ENCODE assay signal across 9 cellular contexts in the genomic region with DNA sequence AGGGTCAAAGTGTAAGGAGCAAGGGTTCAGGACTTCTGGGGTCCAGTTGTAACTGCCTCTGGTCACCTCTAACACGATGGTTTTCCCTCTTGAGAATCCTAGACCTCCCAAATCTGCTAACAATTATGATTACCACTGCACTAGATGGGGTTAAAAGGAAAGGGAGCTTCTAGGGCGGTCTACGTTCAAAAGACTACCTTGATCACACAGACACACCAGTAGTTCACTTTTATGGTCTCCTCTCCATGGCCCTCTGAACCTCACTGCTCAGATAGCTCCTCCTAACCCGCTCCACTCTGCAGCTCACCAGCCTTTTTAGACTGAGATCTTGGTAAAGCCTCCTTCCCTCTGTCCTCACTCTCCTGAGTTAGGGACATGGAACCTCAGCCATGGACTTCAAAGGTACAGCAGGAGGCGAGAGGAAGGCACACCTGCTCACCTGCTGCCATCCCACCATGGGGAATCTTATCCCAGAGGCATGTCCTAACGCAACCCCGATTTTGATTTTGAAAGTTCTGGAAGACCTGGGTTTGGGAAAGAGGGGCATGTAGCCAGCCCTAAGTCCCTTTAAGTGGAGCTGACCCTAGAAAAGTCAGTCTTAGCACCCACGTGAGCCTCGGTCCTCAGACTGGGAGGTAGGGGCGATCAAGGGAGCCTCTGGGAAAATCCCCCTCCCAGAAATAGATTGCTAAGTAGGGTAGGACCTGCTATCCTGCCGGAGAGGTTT. TPM values are rescaled to one million over a fixed set of nuclear protein-coding genes. Genes with fewer than 3 reads are reported as not detected.
A peak's percentile ranks its signal among the peaks of the same experiment; 100 is the strongest.
DNase-seq lines count a peak whose midpoint lies in the region; ATAC-seq, FAIRE-seq and TF ChIP-seq lines count a peak whose summit lies in the region.
"Had no signal": no experiment of that assay in that cellular context is flagged by ENCODE, and none has a peak within 500 bp of the region (broad histone marks: within the 10 kb centered on the region; RNA-seq: fewer than 3 reads in every experiment).

No MANE protein-coding gene starts in this region.

- H3K27ac ChIP-seq in HL-60 (replicated peaks): no peak overlapping the region
- peak overlapping the region; percentile 87 for H3K27ac ChIP-seq in muscle layer of colon (ENCODE audit: low read depth, low read length)
- H3K27ac ChIP-seq in brain microvascular endothelial cell: no peak overlapping the region

- no peak for TF ChIP-seq CTCF in HL-60 (IDR thresholded peaks at IDR 0.05; ENCODE audit: insufficient read depth, low read length)
- no peak for TF ChIP-seq CTCF in bronchial epithelial cell (IDR thresholded peaks at IDR 0.05; ENCODE audit: insufficient read depth, low read length, severe bottlenecking)
- TF ChIP-seq CTCF in brain microvascular endothelial cell (IDR thresholded peaks at IDR 0.05; ENCODE audit: low read depth, low read length, missing control alignments): no peak

- H3K27me3 ChIP-seq in HL-60 (ENCODE audit: insufficient read depth, poor library complexity, severe bottlenecking): no peaks in the 10 kb centered on the region
- H3K27me3 ChIP-seq in bronchial epithelial cell (ENCODE audit: control insufficient read depth, insufficient read depth, low read length): no peaks in the 10 kb centered on the region
- H3K27me3 ChIP-seq in muscle layer of colon (ENCODE audit: control insufficient read depth in 1 of 2, insufficient read depth in 2 of 2, low read length in 2 of 2): no peaks in the 10 kb centered on the region
- H3K27me3 ChIP-seq in brain microvascular endothelial cell (replicated peaks): no peaks in the 10 kb centered on the region

- DNase-seq in 8988T (peak; percentile 9), HL-60 (ENCODE audit: low read depth in 1 of 2, low spot score in 1 of 2) (no peak), bronchial epithelial cell (ENCODE audit: low read depth) (no peak), brain microvascular endothelial cell (no peak)
- no peak for DNase-seq in stimulated activated CD4-positive, alpha-beta T cell treated with anti-CD3 and anti-CD28 coated beads, Interleukin-2, amount 100 ng/mL, for 24 hours

- peaks cover 36% of the 10 kb centered on the region for H3K4me1 ChIP-seq in muscle layer of colon (ENCODE audit: insufficient read depth, low read length)

- peak overlapping the region; percentile 31 for H3K4me3 ChIP-seq in HL-60 (replicated peaks; ENCODE audit: insufficient read depth, low read length)
- peak overlapping the region; percentile 45 for H3K4me3 ChIP-seq in bronchial epithelial cell (ENCODE audit: low read depth, low read length)
- H3K4me3 ChIP-seq in muscle layer of colon (ENCODE audit: low read depth in 1 of 2, low read length in 2 of 2): peak overlapping the region; percentile 18 to 42
- H3K4me3 ChIP-seq in brain microvascular endothelial cell (ENCODE audit: low read depth, low read length): no peak overlapping the region

- ATAC-seq in GM19035 (IDR thresholded peaks at IDR 0.05; ENCODE audit: unreplicated experiment) (no peak), HG02642 (IDR thresholded peaks at IDR 0.05; ENCODE audit: poor library complexity, unreplicated experiment) (no peak)

- in situ Hi-C loops in brain microvascular endothelial cell (cut with HindIII; ENCODE audit: low pct_ligation_motif_present, low sequenced_read_pairs): no loop called here

- H3K9ac ChIP-seq in muscle layer of colon (ENCODE audit: low read length): no peak overlapping the region

- H3K36me3 ChIP-seq in bronchial epithelial cell (ENCODE audit: control insufficient read depth, insufficient read depth, low read length) (peaks cover 2% of the 10 kb centered on the region), muscle layer of colon (ENCODE audit: insufficient read depth, low read length) (peaks cover 6% of the 10 kb centered on the region), brain microvascular endothelial cell (replicated peaks) (no peaks in the 10 kb centered on the region)

- no peaks in the 10 kb centered on the region for H3K9me3 ChIP-seq in muscle layer of colon (ENCODE audit: low read length)

- no peak for FAIRE-seq in bronchial epithelial cell (lab: Jason Lieb, UNC)
- FAIRE-seq: GM18507 had no signal

RNA-seq across cellular contexts. Expression of a gene that starts 1.4 kb away (rescaled TPM):
- total RNA-seq in bronchial epithelial cell: 7.8 and 8.2 TPM in 2 replicates

RNA-seq across cellular contexts. Expression of a gene that starts 3.8 kb away (rescaled TPM):
- total RNA-seq in bronchial epithelial cell: under 0.01 and 0.51 TPM in 2 replicates

RNA-seq across cellular contexts. Expression of a gene that starts 26.9 kb away (rescaled TPM):
- 3.3 and 6.8 TPM in 2 replicates for total RNA-seq in bronchial epithelial cell

RNA-seq across cellular contexts. Expression of a gene that starts 39.4 kb away (rescaled TPM):
- not detected in 2 replicates for total RNA-seq in bronchial epithelial cell

RNA-seq across cellular contexts. Expression of a gene that starts 54.9 kb away (rescaled TPM):
- total RNA-seq in bronchial epithelial cell: 8.2 and 12.1 TPM in 2 replicates
